ENCODE assay signal across 20 cellular contexts in the genomic region with DNA sequence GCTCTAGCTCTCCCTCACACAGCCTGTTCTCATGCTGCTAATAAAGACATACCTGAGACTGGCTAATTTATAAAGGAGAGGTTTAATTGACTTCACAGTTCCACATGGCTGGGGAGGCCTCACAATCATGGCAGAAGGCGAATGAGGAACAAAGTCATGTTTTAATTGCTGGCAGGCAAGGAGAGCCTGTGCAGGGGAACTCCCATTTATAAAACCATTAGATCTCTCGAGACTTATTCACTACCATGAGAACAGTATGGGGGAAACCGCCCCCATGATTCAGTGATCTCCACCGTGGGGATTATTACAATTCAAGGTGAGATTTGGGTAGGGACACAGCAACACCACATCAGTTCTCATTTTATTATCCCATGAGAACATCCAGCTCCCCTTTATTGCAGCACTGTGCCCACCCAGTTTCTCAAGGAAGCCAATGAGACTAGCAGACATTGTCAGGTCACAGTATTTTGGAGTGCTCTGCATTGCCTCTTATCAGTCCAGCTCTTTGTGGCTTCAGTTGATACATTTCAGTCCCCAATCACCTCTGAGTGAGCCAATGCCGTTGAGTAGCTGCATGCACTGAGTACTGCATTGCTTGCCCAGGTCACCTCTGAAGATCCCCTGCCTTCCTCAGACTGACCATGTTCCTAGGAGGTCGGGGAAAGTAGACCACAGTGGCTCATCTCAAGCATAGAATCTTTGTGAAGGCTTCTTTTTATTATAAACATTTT.
"Had no signal": no experiment of that assay in that cellular context is flagged by ENCODE, and none has a peak within 500 bp of the region (broad histone marks: within the 10 kb centered on the region; RNA-seq: fewer than 3 reads in every experiment).

No MANE protein-coding gene starts in this region.

- H3K27ac Mint-ChIP-seq: activated naive CD4-positive, alpha-beta T cell treated with anti-CD3 and anti-CD28 coated beads for 36 hours; activated T-helper 2 cell treated with anti-CD3 and anti-CD28 coated beads, Interferon-gamma antibody, Interleukin-2, Interleukin-4, amounts not matched to agents 10 μg/mL and 5 μg/mL and 100 μg/mL, durations not matched to agents 14 hours and 24 hours and 36 hours; endodermal cell; mesothelial cell of epicardium had no signal

- H2AFZ ChIP-seq: parathyroid adenoma had no signal

- H3K36me3 Mint-ChIP-seq: mesothelial cell of epicardium had no signal

- H3K9me3 Mint-ChIP-seq: activated naive CD4-positive, alpha-beta T cell treated with anti-CD3 and anti-CD28 coated beads for 36 hours; activated T-helper 2 cell treated with anti-CD3 and anti-CD28 coated beads, Interferon-gamma antibody, Interleukin-2, Interleukin-4, amounts not matched to agents 10 μg/mL and 5 μg/mL and 100 μg/mL, durations not matched to agents 14 hours and 24 hours and 36 hours; endodermal cell; mesothelial cell of epicardium; neural crest cell had no signal

- ATAC-seq: activated naive CD8-positive, alpha-beta T cell treated with anti-CD3 and anti-CD28 coated beads, Interleukin-2, amount 50 U/mL, for 24 hours had no signal

- H3K4me3 ChIP-seq: dorsolateral prefrontal cortex, SK-N-MC, skin epidermis had no signal

- H3K27me3 Mint-ChIP-seq: activated naive CD8-positive, alpha-beta T cell treated with anti-CD3 and anti-CD28 coated beads, Interleukin-2, amount 50 U/mL, for 24 hours had no signal

- DNase-seq: activated CD4-positive, alpha-beta T cell treated with anti-CD3 and anti-CD28 coated beads for 1 hour; activated CD4-positive, alpha-beta T cell treated with anti-CD3 and anti-CD28 coated beads, Interleukin-2, amount 50 U/mL, for 48 hours; activated naive CD4-positive, alpha-beta T cell treated with anti-CD3 and anti-CD28 coated beads for 36 hours; activated naive CD8-positive, alpha-beta T cell treated with anti-CD3 and anti-CD28 coated beads, Interleukin-2, amount 50 U/mL, for 24 hours; activated T-cell treated with anti-CD3 and anti-CD28 coated beads, Interleukin-2, amount 50 U/mL, for 1 hour; aorta; dorsolateral prefrontal cortex; endodermal cell; hippocampal formation; kidney; retina; stimulated activated CD4-positive, alpha-beta T cell treated with anti-CD3 and anti-CD28 coated beads, Interleukin-4, amount 100 ng/mL, for 24 hours; stimulated activated naive CD4-positive, alpha-beta T cell treated with Interleukin-2 at 50 U/mL for 16 hours; T-helper 9 cell had no signal

- H3K27ac ChIP-seq: dorsolateral prefrontal cortex, parathyroid adenoma, SK-N-MC had no signal

- H3K27me3 ChIP-seq: dorsolateral prefrontal cortex had no signal

- H3K9ac ChIP-seq: parathyroid adenoma had no signal

- H3K4me3 Mint-ChIP-seq: activated naive CD4-positive, alpha-beta T cell treated with anti-CD3 and anti-CD28 coated beads for 36 hours; activated naive CD8-positive, alpha-beta T cell treated with anti-CD3 and anti-CD28 coated beads, Interleukin-2, amount 50 U/mL, for 24 hours; endodermal cell; mesothelial cell of epicardium; neural crest cell had no signal
